ENCODE assay signal across 19 cellular contexts in the genomic region with DNA sequence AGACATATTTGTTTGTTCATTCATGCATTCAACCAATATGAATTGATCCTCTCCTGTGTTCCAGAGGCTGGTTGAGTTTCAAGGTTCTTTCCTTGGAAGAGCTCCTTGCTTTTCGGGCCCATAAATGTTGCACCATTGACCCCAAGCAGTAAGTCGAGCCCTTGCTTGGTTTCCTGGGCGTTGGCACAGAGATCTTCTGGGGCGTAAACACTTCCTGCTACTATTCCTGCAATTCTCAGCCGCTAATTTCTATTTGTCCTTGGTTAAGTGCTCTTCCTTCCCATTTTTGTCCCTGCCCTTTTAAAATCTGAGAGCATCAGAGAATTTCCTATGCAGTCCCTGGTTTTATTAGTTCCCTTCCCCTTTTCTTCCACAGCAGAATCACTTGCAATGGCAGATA. TPM values are rescaled to one million over a fixed set of nuclear protein-coding genes. Genes with fewer than 3 reads are reported as not detected.
DNase-seq lines count a peak whose midpoint lies in the region; ATAC-seq and TF ChIP-seq lines count a peak whose summit lies in the region.
"Had no signal": no experiment of that assay in that cellular context is flagged by ENCODE, and none has a peak within 500 bp of the region (broad histone marks: within the 10 kb centered on the region; RNA-seq: fewer than 3 reads in every experiment).

No MANE protein-coding gene starts in this region.

- H3K4me3 Mint-ChIP-seq in memory B cell (peak overlapping the region; percentile 25), osteocyte (ENCODE audit: unreplicated experiment) (no peak overlapping the region)
- H3K4me3 Mint-ChIP-seq: CD4-positive, CD25-positive, alpha-beta regulatory T cell had no signal

- no peak for TF ChIP-seq CTCF in colonic mucosa (IDR thresholded peaks at IDR 0.05)
- no peak for TF ChIP-seq CTCF in osteocyte (IDR thresholded peaks at IDR 0.05)

- H3K27ac Mint-ChIP-seq in memory B cell (no peak overlapping the region), osteocyte (ENCODE audit: unreplicated experiment) (no peak overlapping the region)
- H3K27ac Mint-ChIP-seq: CD4-positive, CD25-positive, alpha-beta regulatory T cell had no signal

- peak; percentile 30 for ATAC-seq in Right ventricle myocardium inferior
- no peak for ATAC-seq in memory B cell (ENCODE audit: low read depth)
- no peak for ATAC-seq in HG03460 (IDR thresholded peaks at IDR 0.05; ENCODE audit: unreplicated experiment)

- no peaks in the 10 kb centered on the region for H3K4me1 ChIP-seq in colonic mucosa

- no peaks in the 10 kb centered on the region for H3K36me3 ChIP-seq in colonic mucosa

- H3K9me3 ChIP-seq in colonic mucosa: no peaks in the 10 kb centered on the region

- no peak overlapping the region for H3K4me3 ChIP-seq in colonic mucosa

- H3K27me3 Mint-ChIP-seq in memory B cell: peaks cover 7% of the 10 kb centered on the region
- H3K27me3 Mint-ChIP-seq in osteocyte (ENCODE audit: unreplicated experiment): no peaks in the 10 kb centered on the region

- H3K9me3 Mint-ChIP-seq in memory B cell (no peaks in the 10 kb centered on the region), osteocyte (ENCODE audit: unreplicated experiment) (no peaks in the 10 kb centered on the region)

- DNase-seq in Right ventricle myocardium inferior (ENCODE audit: missing footprints) (no peak), cardiac septum (ENCODE audit: low spot score) (no peak), colonic mucosa (peak; percentile 65), memory B cell (ENCODE audit: low spot score in 2 of 2) (no peak), EL (no peak), osteocyte (ENCODE audit: extremely low spot score, unreplicated experiment) (no peak), ureter (ENCODE audit: low spot score) (no peak)
- DNase-seq: 8988T; CD4-positive, CD25-positive, alpha-beta regulatory T cell; DMS79 treated with DMSO at 0.1 percent for 48 hours; GDM1; HCEC 1CT; NCI-H1048; NCI-H2107; NCI-H345; NCI-H526 treated with DMSO at 0.1 percent for 48 hours had no signal

- H3K27ac ChIP-seq in colonic mucosa: no peak overlapping the region

- H3K9ac ChIP-seq in colonic mucosa (ENCODE audit: low read depth in 2 of 2, low read length in 2 of 2): no peak overlapping the region

- H3K27me3 ChIP-seq in colonic mucosa: no peaks in the 10 kb centered on the region

- no peaks in the 10 kb centered on the region for H3K36me3 Mint-ChIP-seq in memory B cell
- H3K36me3 Mint-ChIP-seq in osteocyte (ENCODE audit: unreplicated experiment): no peaks in the 10 kb centered on the region
- H3K36me3 Mint-ChIP-seq: CD4-positive, CD25-positive, alpha-beta regulatory T cell; IgD-negative memory B cell had no signal

- H3K4me1 Mint-ChIP-seq in memory B cell (peaks cover 16% of the 10 kb centered on the region), osteocyte (ENCODE audit: unreplicated experiment) (peaks cover 12% of the 10 kb centered on the region)

- intact Hi-C loops in Right ventricle myocardium inferior (cut with DNase I) (no loop called here), cardiac septum (cut with DNase I) (no loop called here), colonic mucosa (cut with DNase I) (no loop called here)

RNA-seq across cellular contexts. Expression of a gene that starts 44.1 kb away (rescaled TPM):
- total RNA-seq in Right ventricle myocardium inferior (63.1 TPM), cardiac septum (26.4 TPM), colonic mucosa (under 1 TPM; 0.59 to 0.85 TPM), osteocyte (0.68 and 0.97 TPM in 2 replicates), ureter (1.4 TPM)
- total RNA-seq: RPMI7951 had no signal

Comparison
In these comparisons a context has a peak if more than half of its experiments do, and no peak if none do; other contexts are left out.
1. RNA of a gene that starts 44.1 kb away (total RNA-seq): 63.1 TPM in Right ventricle myocardium inferior (single experiment) and 26.4 TPM in cardiac septum (single experiment); 1.4 TPM in ureter (single experiment), 0.68 to 0.97 TPM in osteocyte and 0.59 to 0.85 TPM in colonic mucosa; every median in the first group is over 10 times any median in the second.